In genomic region chr3:178302966-178303930, GRCh38 we compare ENCODE assay signal across 16 cellular contexts.
"Had no signal": no experiment of that assay in that cellular context is flagged by ENCODE, and none has a peak within 500 bp of the region (broad histone marks: within the 10 kb centered on the region; RNA-seq: fewer than 3 reads in every experiment).

No MANE protein-coding gene starts in this region.

- H3K27me3 Mint-ChIP-seq: activated naive CD8-positive, alpha-beta T cell treated with anti-CD3 and anti-CD28 coated beads, Interleukin-2, amount 10 ng/mL, durations not matched to agents 7 days and 5 days had no signal

- DNase-seq: activated CD4-positive, alpha-beta T cell treated with anti-CD3 and anti-CD28 coated beads, Interleukin-2, amount 50 U/mL, for 1 hour; activated naive CD8-positive, alpha-beta T cell treated with anti-CD3 and anti-CD28 coated beads, Interleukin-2, amount 10 ng/mL, durations not matched to agents 7 days and 5 days; anterior cingulate cortex; dorsolateral prefrontal cortex; endodermal cell; foreskin fibroblast; kidney glomerular epithelial cell; left ventricle myocardium superior; right lobe of liver; stimulated activated CD4-positive, alpha-beta T cell treated with anti-CD3 and anti-CD28 coated beads, Interleukin-1b, Interleukin-23, amount 100 ng/mL, for 48 hours; T-cell; T1000 had no signal

- H3K36me3 ChIP-seq: prostate gland, right lobe of liver had no signal

- H3K9me3 ChIP-seq: prostate gland, right lobe of liver had no signal

- H3K27ac Mint-ChIP-seq: activated naive CD8-positive, alpha-beta T cell treated with anti-CD3 and anti-CD28 coated beads, Interleukin-2, amount 10 ng/mL, durations not matched to agents 7 days and 5 days; activated T-helper 1 cell treated with anti-CD3 and anti-CD28 coated beads, Interleukin-12 subunit alpha, Interleukin-12 subunit beta, Interleukin-2, Interleukin-4 antibody, amounts not matched to agents 30 ng/mL and 10 ng/mL and 1 ng/mL, durations not matched to agents 14 hours and 24 hours and 36 hours; endodermal cell; T-cell had no signal

- H3K27me3 ChIP-seq: dorsolateral prefrontal cortex, right lobe of liver had no signal

- ATAC-seq: activated CD4-positive, CD25-positive, alpha-beta regulatory T cell treated with anti-CD3 and anti-CD28 coated beads, Interleukin-2, amount 50 U/mL, for 24 hours; esophagus mucosa; left ventricle myocardium superior; right lobe of liver; T-cell had no signal

- H3K27ac ChIP-seq: dorsolateral prefrontal cortex, prostate gland, right lobe of liver had no signal

- H3K4me3 Mint-ChIP-seq: activated naive CD8-positive, alpha-beta T cell treated with anti-CD3 and anti-CD28 coated beads, Interleukin-2, amount 10 ng/mL, durations not matched to agents 7 days and 5 days; activated T-helper 1 cell treated with anti-CD3 and anti-CD28 coated beads, Interleukin-12 subunit alpha, Interleukin-12 subunit beta, Interleukin-2, Interleukin-4 antibody, amounts not matched to agents 30 ng/mL and 10 ng/mL and 1 ng/mL, durations not matched to agents 14 hours and 24 hours and 36 hours; endodermal cell; T-cell had no signal

- H3K9me3 Mint-ChIP-seq: activated naive CD8-positive, alpha-beta T cell treated with anti-CD3 and anti-CD28 coated beads, Interleukin-2, amount 10 ng/mL, durations not matched to agents 7 days and 5 days; activated T-helper 1 cell treated with anti-CD3 and anti-CD28 coated beads, Interleukin-12 subunit alpha, Interleukin-12 subunit beta, Interleukin-2, Interleukin-4 antibody, amounts not matched to agents 30 ng/mL and 10 ng/mL and 1 ng/mL, durations not matched to agents 14 hours and 24 hours and 36 hours; endodermal cell; T-cell had no signal

- H3K4me3 ChIP-seq: dorsolateral prefrontal cortex, prostate gland, right lobe of liver had no signal

- H3K4me1 ChIP-seq: prostate gland, right lobe of liver had no signal

- H3K36me3 Mint-ChIP-seq: activated naive CD8-positive, alpha-beta T cell treated with anti-CD3 and anti-CD28 coated beads, Interleukin-2, amount 10 ng/mL, durations not matched to agents 7 days and 5 days; T-cell had no signal

- H3K4me1 Mint-ChIP-seq: activated naive CD8-positive, alpha-beta T cell treated with anti-CD3 and anti-CD28 coated beads, Interleukin-2, amount 10 ng/mL, durations not matched to agents 7 days and 5 days; endodermal cell; T-cell had no signal
